35 cellular contexts compared by ENCODE assay signal in the genomic region with DNA sequence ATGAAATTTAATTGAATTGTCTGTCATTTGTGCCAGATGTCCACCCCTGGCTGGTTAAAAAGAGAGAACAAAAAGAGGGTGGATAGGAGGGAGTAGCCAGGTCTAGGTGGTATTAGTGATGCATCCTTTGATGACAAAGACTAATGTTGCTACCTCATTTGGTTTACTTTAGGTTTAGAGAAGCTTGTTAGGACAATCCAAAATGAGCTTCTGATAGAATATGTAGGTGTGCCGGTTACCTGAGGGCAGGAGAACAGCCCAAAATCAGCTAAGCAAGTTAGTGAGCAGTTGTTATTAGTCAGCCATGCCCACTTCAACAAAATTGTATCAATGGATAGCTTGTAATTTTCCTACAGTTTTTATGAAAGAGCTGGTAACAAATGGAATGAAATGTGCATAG.
"Had no signal": no experiment of that assay in that cellular context is flagged by ENCODE, and none has a peak within 500 bp of the region (broad histone marks: within the 10 kb centered on the region; RNA-seq: fewer than 3 reads in every experiment).

No MANE protein-coding gene starts in this region.

- H3K4me1 ChIP-seq: body of pancreas, breast epithelium had no signal

- ATAC-seq: activated CD8-positive, alpha-beta memory T cell treated with anti-CD3 and anti-CD28 coated beads, Interleukin-2, amount 10 ng/mL, durations not matched to agents 7 days and 5 days; activated CD8-positive, alpha-beta T cell treated with anti-CD3 and anti-CD28 coated beads, Interleukin-2, amount 10 ng/mL, durations not matched to agents 7 days and 5 days; activated naive CD8-positive, alpha-beta T cell treated with anti-CD3 and anti-CD28 coated beads, Interleukin-2, amount 50 U/mL, for 24 hours; body of pancreas had no signal

- H3K9me3 ChIP-seq: body of pancreas, breast epithelium had no signal

- H3K4me1 Mint-ChIP-seq: activated B cell treated with CpG ODN at 0.5 μM for 24 hours; central memory CD8-positive, alpha-beta T cell had no signal

- H3K4me3 Mint-ChIP-seq: activated B cell treated with CpG ODN at 0.5 μM for 24 hours; activated CD4-positive, alpha-beta memory T cell treated with anti-CD3 and anti-CD28 coated beads, Interleukin-2, amount 10 ng/mL, durations not matched to agents 7 days and 5 days; activated CD4-positive, alpha-beta T cell treated with anti-CD3 and anti-CD28 coated beads, Interleukin-2, amount 10 ng/mL, durations not matched to agents 7 days and 5 days; activated CD8-positive, alpha-beta memory T cell treated with anti-CD3 and anti-CD28 coated beads, Interleukin-2, amount 10 ng/mL, durations not matched to agents 7 days and 5 days; activated CD8-positive, alpha-beta T cell treated with anti-CD3 and anti-CD28 coated beads, Interleukin-2, amount 10 ng/mL, durations not matched to agents 7 days and 5 days; activated naive CD4-positive, alpha-beta T cell treated with anti-CD3 and anti-CD28 coated beads, Interleukin-2, amount 10 ng/mL, durations not matched to agents 7 days and 5 days; activated naive CD4-positive, alpha-beta T cell treated with anti-CD3 and anti-CD28 coated beads, Interleukin-2, amount 50 U/mL, for 24 hours; activated naive CD8-positive, alpha-beta T cell; activated naive CD8-positive, alpha-beta T cell treated with anti-CD3 and anti-CD28 coated beads, Interleukin-2, amount 10 ng/mL, durations not matched to agents 7 days and 5 days; activated naive CD8-positive, alpha-beta T cell treated with anti-CD3 and anti-CD28 coated beads, Interleukin-2, amount 50 U/mL, for 24 hours; activated T-cell treated with anti-CD3 and anti-CD28 coated beads, Interleukin-2, amount 50 U/mL, for 24 hours; central memory CD8-positive, alpha-beta T cell; T-helper 1 cell treated with Interleukin-12 subunit alpha and Interleukin-12 subunit beta and Interleukin-4 antibody, amounts not matched to agents 30 μg/mL and 1 μg/mL, for 36 hours; T-helper 2 cell treated with Interferon-gamma antibody and Interleukin-4, amounts not matched to agents 5 μg/mL and 100 μg/mL, for 36 hours had no signal

- H3K9me3 Mint-ChIP-seq: activated B cell treated with CpG ODN at 0.5 μM for 24 hours; activated CD4-positive, alpha-beta T cell treated with anti-CD3 and anti-CD28 coated beads, Interleukin-2, amount 10 ng/mL, durations not matched to agents 7 days and 5 days; activated naive CD4-positive, alpha-beta T cell treated with anti-CD3 and anti-CD28 coated beads, Interleukin-2, amount 50 U/mL, for 24 hours; activated T-cell treated with anti-CD3 and anti-CD28 coated beads, Interleukin-2, amount 50 U/mL, for 24 hours; central memory CD8-positive, alpha-beta T cell; T-helper 1 cell treated with Interleukin-12 subunit alpha and Interleukin-12 subunit beta and Interleukin-4 antibody, amounts not matched to agents 30 μg/mL and 1 μg/mL, for 36 hours had no signal

- H3K27me3 ChIP-seq: body of pancreas, brain microvascular endothelial cell, breast epithelium, cardiac muscle cell had no signal

- H3K36me3 ChIP-seq: brain microvascular endothelial cell, breast epithelium, cardiac muscle cell had no signal

- H3K36me3 Mint-ChIP-seq: activated naive CD4-positive, alpha-beta T cell treated with anti-CD3 and anti-CD28 coated beads, Interleukin-2, amount 10 ng/mL, durations not matched to agents 7 days and 5 days; activated naive CD4-positive, alpha-beta T cell treated with anti-CD3 and anti-CD28 coated beads, Interleukin-2, amount 50 U/mL, for 24 hours; activated naive CD8-positive, alpha-beta T cell; activated naive CD8-positive, alpha-beta T cell treated with anti-CD3 and anti-CD28 coated beads, Interleukin-2, amount 10 ng/mL, durations not matched to agents 7 days and 5 days had no signal

- DNase-seq: activated B cell treated with CpG ODN at 0.5 μM for 24 hours; activated CD4-positive, alpha-beta memory T cell treated with anti-CD3 and anti-CD28 coated beads, Interleukin-2, amount 10 ng/mL, durations not matched to agents 7 days and 5 days; activated CD4-positive, alpha-beta T cell treated with anti-CD3 and anti-CD28 coated beads for 48 hours; activated CD4-positive, alpha-beta T cell treated with anti-CD3 and anti-CD28 coated beads, Interleukin-2, amount 10 ng/mL, durations not matched to agents 7 days and 5 days; activated CD4-positive, alpha-beta T cell treated with anti-CD3 and anti-CD28 coated beads, Interleukin-2, amount 50 U/mL, for 48 hours; activated CD4-positive, CD25-positive, alpha-beta regulatory T cell treated with anti-CD3 and anti-CD28 coated beads, Interleukin-2, amount 50 U/mL, for 72 hours; activated CD8-positive, alpha-beta memory T cell treated with anti-CD3 and anti-CD28 coated beads for 24 hours; activated CD8-positive, alpha-beta memory T cell treated with anti-CD3 and anti-CD28 coated beads, Interleukin-2, amount 10 ng/mL, durations not matched to agents 7 days and 5 days; activated CD8-positive, alpha-beta memory T cell treated with anti-CD3 and anti-CD28 coated beads, Interleukin-2, amount 50 U/mL, for 48 hours; activated CD8-positive, alpha-beta T cell treated with anti-CD3 and anti-CD28 coated beads, Interleukin-2, amount 10 ng/mL, durations not matched to agents 7 days and 5 days; activated effector memory CD4-positive, alpha-beta T cell treated with Interleukin-2 at 50 U/mL for 16 hours; activated gamma-delta T cell; activated naive CD4-positive, alpha-beta T cell treated with anti-CD3 and anti-CD28 coated beads, Interleukin-2, amount 10 ng/mL, durations not matched to agents 7 days and 5 days; activated naive CD4-positive, alpha-beta T cell treated with Interleukin-2 at 50 U/mL for 16 hours; activated naive CD8-positive, alpha-beta T cell treated with anti-CD3 and anti-CD28 coated beads, Interleukin-2, amount 10 ng/mL, durations not matched to agents 7 days and 5 days; activated naive CD8-positive, alpha-beta T cell treated with anti-CD3 and anti-CD28 coated beads, Interleukin-2, amount 50 U/mL, for 24 hours; activated T-cell treated with anti-CD3 and anti-CD28 coated beads, Interleukin-2, amount 50 U/mL, for 24 hours; activated T-cell treated with anti-CD3 and anti-CD28 coated beads, Interleukin-2, amount 50 U/mL, for 48 hours; amygdala; aorta; body of pancreas; brain microvascular endothelial cell; caudate nucleus; cerebellar nuclear complex; T-helper 1 cell; T-helper 2 cell; T-helper 9 cell had no signal

- H3K4me3 ChIP-seq: body of pancreas, breast epithelium, cardiac muscle cell had no signal

- H3K27me3 Mint-ChIP-seq: activated B cell treated with CpG ODN at 0.5 μM for 24 hours; activated naive CD4-positive, alpha-beta T cell treated with anti-CD3 and anti-CD28 coated beads, Interleukin-2, amount 10 ng/mL, durations not matched to agents 7 days and 5 days; activated naive CD8-positive, alpha-beta T cell treated with anti-CD3 and anti-CD28 coated beads, Interleukin-2, amount 10 ng/mL, durations not matched to agents 7 days and 5 days; central memory CD8-positive, alpha-beta T cell had no signal

- H3K27ac ChIP-seq: body of pancreas, brain microvascular endothelial cell, breast epithelium, cardiac muscle cell, VCaP had no signal

- H3K27ac Mint-ChIP-seq: activated B cell treated with CpG ODN at 0.5 μM for 24 hours; activated CD4-positive, alpha-beta memory T cell treated with anti-CD3 and anti-CD28 coated beads, Interleukin-2, amount 10 ng/mL, durations not matched to agents 7 days and 5 days; activated CD4-positive, alpha-beta T cell treated with anti-CD3 and anti-CD28 coated beads, Interleukin-2, amount 10 ng/mL, durations not matched to agents 7 days and 5 days; activated CD8-positive, alpha-beta memory T cell treated with anti-CD3 and anti-CD28 coated beads, Interleukin-2, amount 10 ng/mL, durations not matched to agents 7 days and 5 days; activated CD8-positive, alpha-beta T cell treated with anti-CD3 and anti-CD28 coated beads, Interleukin-2, amount 10 ng/mL, durations not matched to agents 7 days and 5 days; activated naive CD4-positive, alpha-beta T cell treated with anti-CD3 and anti-CD28 coated beads, Interleukin-2, amount 10 ng/mL, durations not matched to agents 7 days and 5 days; activated naive CD4-positive, alpha-beta T cell treated with anti-CD3 and anti-CD28 coated beads, Interleukin-2, amount 50 U/mL, for 24 hours; activated naive CD8-positive, alpha-beta T cell; activated naive CD8-positive, alpha-beta T cell treated with anti-CD3 and anti-CD28 coated beads, Interleukin-2, amount 10 ng/mL, durations not matched to agents 7 days and 5 days; activated naive CD8-positive, alpha-beta T cell treated with anti-CD3 and anti-CD28 coated beads, Interleukin-2, amount 50 U/mL, for 24 hours; activated T-cell treated with anti-CD3 and anti-CD28 coated beads, Interleukin-2, amount 50 U/mL, for 24 hours; T-helper 1 cell treated with Interleukin-12 subunit alpha and Interleukin-12 subunit beta and Interleukin-4 antibody, amounts not matched to agents 30 μg/mL and 1 μg/mL, for 36 hours; T-helper 2 cell treated with Interferon-gamma antibody and Interleukin-4, amounts not matched to agents 5 μg/mL and 100 μg/mL, for 36 hours had no signal
